In the genomic region with DNA sequence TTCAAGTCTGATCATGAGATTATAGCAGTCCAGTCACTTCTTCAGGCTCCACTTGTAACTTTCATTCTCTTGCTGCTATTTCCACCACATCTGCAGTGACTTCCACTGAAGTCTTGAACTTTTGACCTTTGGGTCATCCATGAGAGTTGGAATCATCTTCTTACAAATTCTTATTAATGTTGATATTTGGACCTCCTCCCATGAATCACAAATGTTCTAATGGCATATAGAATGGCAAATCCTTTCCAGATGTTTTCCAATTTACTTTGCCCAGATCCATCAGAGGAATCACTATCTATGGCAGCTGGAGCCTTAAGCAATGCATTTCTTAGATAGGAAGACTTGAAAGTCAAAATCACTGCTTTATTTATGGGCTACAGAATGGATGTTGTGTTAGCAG, we compare ENCODE assay signal across 24 cellular contexts.
"Had no signal": no experiment of that assay in that cellular context is flagged by ENCODE, and none has a peak within 500 bp of the region (broad histone marks: within the 10 kb centered on the region; RNA-seq: fewer than 3 reads in every experiment).

No MANE protein-coding gene starts in this region.

- H3K27ac ChIP-seq: SJSA1 had no signal

- H3K36me3 Mint-ChIP-seq: activated naive CD8-positive, alpha-beta T cell treated with anti-CD3 and anti-CD28 coated beads for 36 hours had no signal

- H3K4me1 Mint-ChIP-seq: activated CD4-positive, alpha-beta T cell treated with anti-CD3 and anti-CD28 coated beads, Interleukin-2, amount 10 ng/mL, durations not matched to agents 24 days and 14 days; activated naive CD8-positive, alpha-beta T cell treated with anti-CD3 and anti-CD28 coated beads for 36 hours; activated T-helper 17 cell treated with anti-CD3 and anti-CD28 coated beads, Interleukin-2, amount 50 U/mL, for 72 hours had no signal

- H3K4me3 ChIP-seq: SJSA1 had no signal

- H3K36me3 ChIP-seq: SJSA1 had no signal

- ATAC-seq: activated CD8-positive, alpha-beta T cell treated with anti-CD3 and anti-CD28 coated beads for 36 hours; activated T-cell treated with anti-CD3 and anti-CD28 coated beads, Interleukin-2, amount 50 U/mL, for 72 hours; activated T-helper 17 cell treated with anti-CD3 and anti-CD28 coated beads, Interleukin-2, amount 50 U/mL, for 72 hours; Panc1 had no signal

- DNase-seq: activated CD4-positive, alpha-beta T cell treated with anti-CD3 and anti-CD28 coated beads, Interleukin-2, amount 10 ng/mL, durations not matched to agents 24 days and 14 days; activated CD4-positive, alpha-beta T cell treated with anti-CD3 and anti-CD28 coated beads, Interleukin-2, amount 50 U/mL, for 4 hours; activated CD8-positive, alpha-beta T cell treated with anti-CD3 and anti-CD28 coated beads for 36 hours; activated effector memory CD4-positive, alpha-beta T cell treated with anti-CD3 and anti-CD28 coated beads, Interleukin-2, amount 50 U/mL, for 16 hours; activated naive CD4-positive, alpha-beta T cell; activated naive CD4-positive, alpha-beta T cell treated with anti-CD3 and anti-CD28 coated beads, Interleukin-2, amount 50 U/mL, for 16 hours; activated naive CD8-positive, alpha-beta T cell treated with anti-CD3 and anti-CD28 coated beads for 36 hours; activated T-cell treated with anti-CD3 and anti-CD28 coated beads, Interleukin-2, amount 50 U/mL, for 1 hour; activated T-cell treated with anti-CD3 and anti-CD28 coated beads, Interleukin-2, amount 50 U/mL, for 72 hours; amniotic stem cell; aorta; NCI-H1105 treated with DMSO at 0.1 percent for 48 hours; NCI-H1436; NCI-H1694; NCI-H1930; NCI-H345; NCI-H524 treated with DMSO at 0.1 percent for 48 hours; RPMI8226; SHP77 treated with DMSO at 0.1 percent for 48 hours; SW 1271; T1000 had no signal

- H3K4me3 Mint-ChIP-seq: activated CD4-positive, alpha-beta T cell treated with anti-CD3 and anti-CD28 coated beads, Interleukin-2, amount 10 ng/mL, durations not matched to agents 24 days and 14 days; activated CD8-positive, alpha-beta T cell treated with anti-CD3 and anti-CD28 coated beads for 36 hours; activated naive CD8-positive, alpha-beta T cell treated with anti-CD3 and anti-CD28 coated beads for 36 hours; activated T-cell treated with anti-CD3 and anti-CD28 coated beads, Interleukin-2, amount 50 U/mL, for 72 hours; activated T-helper 17 cell treated with anti-CD3 and anti-CD28 coated beads, Interleukin-2, amount 50 U/mL, for 72 hours had no signal

- H3K9me3 ChIP-seq: SJSA1 had no signal

- H3K27ac Mint-ChIP-seq: activated CD4-positive, alpha-beta T cell treated with anti-CD3 and anti-CD28 coated beads, Interleukin-2, amount 10 ng/mL, durations not matched to agents 24 days and 14 days; activated CD8-positive, alpha-beta T cell treated with anti-CD3 and anti-CD28 coated beads for 36 hours; activated naive CD8-positive, alpha-beta T cell treated with anti-CD3 and anti-CD28 coated beads for 36 hours; activated T-cell treated with anti-CD3 and anti-CD28 coated beads, Interleukin-2, amount 50 U/mL, for 72 hours; activated T-helper 17 cell treated with anti-CD3 and anti-CD28 coated beads, Interleukin-2, amount 50 U/mL, for 72 hours had no signal

- H3K9me3 Mint-ChIP-seq: activated CD4-positive, alpha-beta T cell treated with anti-CD3 and anti-CD28 coated beads, Interleukin-2, amount 10 ng/mL, durations not matched to agents 24 days and 14 days; activated CD8-positive, alpha-beta T cell treated with anti-CD3 and anti-CD28 coated beads for 36 hours; activated naive CD8-positive, alpha-beta T cell treated with anti-CD3 and anti-CD28 coated beads for 36 hours; activated T-cell treated with anti-CD3 and anti-CD28 coated beads, Interleukin-2, amount 50 U/mL, for 72 hours; activated T-helper 17 cell treated with anti-CD3 and anti-CD28 coated beads, Interleukin-2, amount 50 U/mL, for 72 hours had no signal
